ENCODE assay signal across 8 cellular contexts in genomic region chr2:70083344-70084156, GRCh38. TPM values are rescaled to one million over a fixed set of nuclear protein-coding genes. Genes with fewer than 3 reads are reported as not detected.
DNase-seq lines count a peak whose midpoint lies in the region; ATAC-seq, FAIRE-seq and TF ChIP-seq lines count a peak whose summit lies in the region.

No MANE protein-coding gene starts in this region.

- ATAC-seq in GM18511 (IDR thresholded peaks at IDR 0.05; ENCODE audit: unreplicated experiment) (peak; percentile 56), HG03060 (IDR thresholded peaks at IDR 0.05; ENCODE audit: low read depth, unreplicated experiment) (peak; percentile 35), GM18519 (IDR thresholded peaks at IDR 0.05; ENCODE audit: low FRiP score, unreplicated experiment) (no peak)

- DNase-seq in SW480 (ENCODE audit: low spot score) (peak; percentile 94), smooth muscle cell (lab: John Stamatoyannopoulos, UW; ENCODE audit: unreplicated experiment) (no peak), NCI-H1048 (lab: John Stamatoyannopoulos, UW) (no peak), D721Med (ENCODE audit: insufficient read length, low spot score) (no peak)
- peak; percentile 27 for DNase-seq in effector CD4-positive, alpha-beta T cell

- H3K9ac ChIP-seq in smooth muscle cell (ENCODE audit: low read depth) = no peak overlapping the region

- H3K4me3 ChIP-seq in smooth muscle cell = no peak overlapping the region

- H3K9me3 ChIP-seq in smooth muscle cell (replicated peaks; ENCODE audit: low read depth) = no peaks in the 10 kb centered on the region

- TF ChIP-seq CTCF in smooth muscle cell (IDR thresholded peaks at IDR 0.05; ENCODE audit: borderline replicate concordance, insufficient read depth, poor library complexity, severe bottlenecking) (no peak), D721Med (IDR thresholded peaks at IDR 0.05; ENCODE audit: insufficient read depth, missing control alignments) (no peak)

- peaks cover 3% of the 10 kb centered on the region for H3K36me3 ChIP-seq in smooth muscle cell (ENCODE audit: low read depth)

- peak overlapping the region; percentile 99 for H3K27ac ChIP-seq in smooth muscle cell (ENCODE audit: low read depth)

- 68% methylated on average over 8 of the region's 8 CpGs for WGBS in smooth muscle cell (ENCODE audit: low lambda C conversion rate)

- peaks cover 6% of the 10 kb centered on the region for H3F3A ChIP-seq in smooth muscle cell (ENCODE audit: low read depth)

- no peak for FAIRE-seq in D721Med (lab: Jason Lieb, UNC)

- no peak overlapping the region for H2AFZ ChIP-seq in smooth muscle cell (ENCODE audit: low read depth)

- H3K4me2 ChIP-seq in smooth muscle cell = no peak overlapping the region

- H4K20me1 ChIP-seq in smooth muscle cell (ENCODE audit: low read depth) = peaks cover 4% of the 10 kb centered on the region

- peaks cover 16% of the 10 kb centered on the region for H3K79me2 ChIP-seq in smooth muscle cell (ENCODE audit: low read depth)

- H3K4me1 ChIP-seq in smooth muscle cell (ENCODE audit: low read depth) = peaks cover 19% of the 10 kb centered on the region

- H3K27me3 ChIP-seq in smooth muscle cell (ENCODE audit: low read depth) = no peaks in the 10 kb centered on the region

RNA-seq across cellular contexts. Expression of gene PCBP1, which starts 3.7 kb away (rescaled TPM):
- 90.7 and 109 TPM in 2 replicates for total RNA-seq in smooth muscle cell
- polyA plus RNA-seq in smooth muscle cell = 145 and 150 TPM in 2 replicates

Comparison
In these comparisons a context has a peak if more than half of its experiments do, and no peak if none do; other contexts are left out.
1. DNase-seq: peak in SW480 (single experiment) and effector CD4-positive, alpha-beta T cell (single experiment); none in smooth muscle cell (single experiment), NCI-H1048 (single experiment) and D721Med (single experiment).